Comparison of ENCODE assay signal across 1 cellular context in the genomic region with DNA sequence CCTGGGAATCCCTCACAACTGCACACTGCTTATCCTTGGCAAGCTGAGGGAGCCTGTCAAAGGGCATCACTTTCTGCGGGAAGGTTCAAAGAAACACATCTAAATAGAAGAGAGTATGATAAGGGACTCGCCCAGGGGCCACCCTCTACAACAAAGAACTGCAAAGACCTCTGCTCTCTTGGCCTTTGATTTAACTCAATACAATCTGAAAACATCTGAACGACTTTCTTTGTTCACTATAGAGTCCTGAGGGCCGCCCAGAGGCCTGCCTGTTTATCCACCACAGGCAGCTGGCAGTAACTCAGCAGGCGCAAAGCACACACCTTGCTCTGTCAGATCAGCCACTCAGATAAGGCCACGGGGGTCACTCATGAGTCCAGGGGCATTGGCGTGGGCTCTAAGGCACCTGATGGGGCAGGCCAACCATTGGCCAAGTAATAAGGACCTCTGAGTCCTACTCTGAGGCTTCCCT.
TF ChIP-seq lines count a peak whose summit lies in the region.

No MANE protein-coding gene starts in this region.

TF ChIP-seq in HepG2, 621 proteins besides CTCF, POLR2A, EP300 and RAD21 (continued from another document and continues in another):
- TF ChIP-seq ZMAT3 (CRISPR knock-in tag; conservative IDR thresholded peaks at IDR 0.05) (no peak), GATAD1 (CRISPR knock-in tag; IDR thresholded peaks at IDR 0.05) (peak; percentile 44; the same call in 1 of the 2 replicates), ZKSCAN1 (IDR thresholded peaks at IDR 0.05; ENCODE audit: low read length) (no peak), TBX3 (IDR thresholded peaks at IDR 0.05; ENCODE audit: borderline replicate concordance) (peak; percentile 52; the same call in 1 of the 2 replicates), WIZ (CRISPR knock-in tag; IDR thresholded peaks at IDR 0.05) (no peak), ZNF589 (CRISPR knock-in tag; conservative IDR thresholded peaks at IDR 0.05) (no peak), ARNT2 (CRISPR knock-in tag; IDR thresholded peaks at IDR 0.05; ENCODE audit: low read depth) (no peak), ZNF225 (CRISPR knock-in tag; IDR thresholded peaks at IDR 0.05) (no peak), RFXANK (CRISPR knock-in tag; IDR thresholded peaks at IDR 0.05) (no peak), ZBTB38 (CRISPR knock-in tag; IDR thresholded peaks at IDR 0.05) (no peak), BRD4 (CRISPR knock-in tag; IDR thresholded peaks at IDR 0.05) (no peak), ZNF484 (CRISPR knock-in tag; IDR thresholded peaks at IDR 0.05; ENCODE audit: borderline replicate concordance, low read depth) (no peak), ZFX (CRISPR knock-in tag; IDR thresholded peaks at IDR 0.05; ENCODE audit: low read depth) (peak; percentile 80), KLF12 (CRISPR knock-in tag; IDR thresholded peaks at IDR 0.05; ENCODE audit: borderline replicate concordance) (no peak), MATR3 (CRISPR knock-in tag; IDR thresholded peaks at IDR 0.05) (no peak), ZNF563 (CRISPR knock-in tag; IDR thresholded peaks at IDR 0.05) (no peak), THYN1 (CRISPR knock-in tag; IDR thresholded peaks at IDR 0.05; ENCODE audit: borderline replicate concordance, low read depth) (no peak), ATM (IDR thresholded peaks at IDR 0.05; ENCODE audit: borderline replicate concordance) (no peak), ATRX (CRISPR knock-in tag; IDR thresholded peaks at IDR 0.05; ENCODE audit: borderline replicate concordance) (no peak), TCF12 (IDR thresholded peaks at IDR 0.05) (no peak), TCF12 (CRISPR knock-in tag; IDR thresholded peaks at IDR 0.05) (no peak; the same call in none of the 2 replicates), ZNF792 (CRISPR knock-in tag; IDR thresholded peaks at IDR 0.05) (peak; percentile 51; the same call in 1 of the 2 replicates), ZZZ3 (CRISPR knock-in tag; IDR thresholded peaks at IDR 0.05; ENCODE audit: borderline replicate concordance) (no peak), MAF1 (CRISPR knock-in tag; IDR thresholded peaks at IDR 0.05; ENCODE audit: borderline replicate concordance) (no peak), ZNF557 (CRISPR knock-in tag; IDR thresholded peaks at IDR 0.05) (no peak), ZIK1 (CRISPR knock-in tag; IDR thresholded peaks at IDR 0.05; ENCODE audit: borderline replicate concordance, low read depth) (no peak), ASH2L (IDR thresholded peaks at IDR 0.05; ENCODE audit: insufficient read length, low read depth, low read length) (peak; percentile 84), SP5 (CRISPR knock-in tag; IDR thresholded peaks at IDR 0.05; ENCODE audit: borderline replicate concordance, low read depth) (peak; percentile 68; the same call in 1 of the 2 replicates), ZNF256 (CRISPR knock-in tag; conservative IDR thresholded peaks at IDR 0.05) (no peak), ZNF230 (CRISPR knock-in tag; IDR thresholded peaks at IDR 0.05) (0 out of 2 replicates have a peak, but pooled peaks have one; percentile 57), ZNF782 (CRISPR knock-in tag; IDR thresholded peaks at IDR 0.05; ENCODE audit: borderline replicate concordance) (no peak), SKI (IDR thresholded peaks at IDR 0.05; ENCODE audit: partially characterized antibody) (no peak), HNRNPLL (IDR thresholded peaks at IDR 0.05; ENCODE audit: low read depth, low read length, poor library complexity, severe bottlenecking) (no peak), ZKSCAN8 (CRISPR knock-in tag; IDR thresholded peaks at IDR 0.05; ENCODE audit: borderline replicate concordance) (peak; percentile 83; the same call in 1 of the 2 replicates)
- TF ChIP-seq, protein P1, sequence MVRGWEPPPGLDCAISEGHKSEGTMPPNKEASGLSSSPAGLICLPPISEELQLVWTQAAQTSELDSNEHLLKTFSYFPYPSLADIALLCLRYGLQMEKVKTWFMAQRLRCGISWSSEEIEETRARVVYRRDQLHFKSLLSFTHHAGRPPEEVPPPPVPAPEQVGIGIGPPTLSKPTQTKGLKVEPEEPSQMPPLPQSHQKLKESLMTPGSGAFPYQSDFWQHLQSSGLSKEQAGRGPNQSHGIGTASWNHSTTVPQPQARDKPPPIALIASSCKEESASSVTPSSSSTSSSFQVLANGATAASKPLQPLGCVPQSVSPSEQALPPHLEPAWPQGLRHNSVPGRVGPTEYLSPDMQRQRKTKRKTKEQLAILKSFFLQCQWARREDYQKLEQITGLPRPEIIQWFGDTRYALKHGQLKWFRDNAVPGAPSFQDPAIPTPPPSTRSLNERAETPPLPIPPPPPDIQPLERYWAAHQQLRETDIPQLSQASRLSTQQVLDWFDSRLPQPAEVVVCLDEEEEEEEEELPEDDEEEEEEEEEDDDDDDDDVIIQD (CRISPR knock-in tag; IDR thresholded peaks at IDR 0.05; ENCODE audit: low read depth): peak; percentile 50; the same call in 1 of the 2 replicates
- TF ChIP-seq, protein P2, sequence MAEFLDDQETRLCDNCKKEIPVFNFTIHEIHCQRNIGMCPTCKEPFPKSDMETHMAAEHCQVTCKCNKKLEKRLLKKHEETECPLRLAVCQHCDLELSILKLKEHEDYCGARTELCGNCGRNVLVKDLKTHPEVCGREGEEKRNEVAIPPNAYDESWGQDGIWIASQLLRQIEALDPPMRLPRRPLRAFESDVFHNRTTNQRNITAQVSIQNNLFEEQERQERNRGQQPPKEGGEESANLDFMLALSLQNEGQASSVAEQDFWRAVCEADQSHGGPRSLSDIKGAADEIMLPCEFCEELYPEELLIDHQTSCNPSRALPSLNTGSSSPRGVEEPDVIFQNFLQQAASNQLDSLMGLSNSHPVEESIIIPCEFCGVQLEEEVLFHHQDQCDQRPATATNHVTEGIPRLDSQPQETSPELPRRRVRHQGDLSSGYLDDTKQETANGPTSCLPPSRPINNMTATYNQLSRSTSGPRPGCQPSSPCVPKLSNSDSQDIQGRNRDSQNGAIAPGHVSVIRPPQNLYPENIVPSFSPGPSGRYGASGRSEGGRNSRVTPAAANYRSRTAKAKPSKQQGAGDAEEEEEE (CRISPR knock-in tag; IDR thresholded peaks at IDR 0.05; ENCODE audit: borderline replicate concordance): no peak
- TF ChIP-seq, protein P3, sequence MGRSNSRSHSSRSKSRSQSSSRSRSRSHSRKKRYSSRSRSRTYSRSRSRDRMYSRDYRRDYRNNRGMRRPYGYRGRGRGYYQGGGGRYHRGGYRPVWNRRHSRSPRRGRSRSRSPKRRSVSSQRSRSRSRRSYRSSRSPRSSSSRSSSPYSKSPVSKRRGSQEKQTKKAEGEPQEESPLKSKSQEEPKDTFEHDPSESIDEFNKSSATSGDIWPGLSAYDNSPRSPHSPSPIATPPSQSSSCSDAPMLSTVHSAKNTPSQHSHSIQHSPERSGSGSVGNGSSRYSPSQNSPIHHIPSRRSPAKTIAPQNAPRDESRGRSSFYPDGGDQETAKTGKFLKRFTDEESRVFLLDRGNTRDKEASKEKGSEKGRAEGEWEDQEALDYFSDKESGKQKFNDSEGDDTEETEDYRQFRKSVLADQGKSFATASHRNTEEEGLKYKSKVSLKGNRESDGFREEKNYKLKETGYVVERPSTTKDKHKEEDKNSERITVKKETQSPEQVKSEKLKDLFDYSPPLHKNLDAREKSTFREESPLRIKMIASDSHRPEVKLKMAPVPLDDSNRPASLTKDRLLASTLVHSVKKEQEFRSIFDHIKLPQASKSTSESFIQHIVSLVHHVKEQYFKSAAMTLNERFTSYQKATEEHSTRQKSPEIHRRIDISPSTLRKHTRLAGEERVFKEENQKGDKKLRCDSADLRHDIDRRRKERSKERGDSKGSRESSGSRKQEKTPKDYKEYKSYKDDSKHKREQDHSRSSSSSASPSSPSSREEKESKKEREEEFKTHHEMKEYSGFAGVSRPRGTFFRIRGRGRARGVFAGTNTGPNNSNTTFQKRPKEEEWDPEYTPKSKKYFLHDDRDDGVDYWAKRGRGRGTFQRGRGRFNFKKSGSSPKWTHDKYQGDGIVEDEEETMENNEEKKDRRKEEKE (IDR thresholded peaks at IDR 0.05): no peak
- TF ChIP-seq, protein P4, sequence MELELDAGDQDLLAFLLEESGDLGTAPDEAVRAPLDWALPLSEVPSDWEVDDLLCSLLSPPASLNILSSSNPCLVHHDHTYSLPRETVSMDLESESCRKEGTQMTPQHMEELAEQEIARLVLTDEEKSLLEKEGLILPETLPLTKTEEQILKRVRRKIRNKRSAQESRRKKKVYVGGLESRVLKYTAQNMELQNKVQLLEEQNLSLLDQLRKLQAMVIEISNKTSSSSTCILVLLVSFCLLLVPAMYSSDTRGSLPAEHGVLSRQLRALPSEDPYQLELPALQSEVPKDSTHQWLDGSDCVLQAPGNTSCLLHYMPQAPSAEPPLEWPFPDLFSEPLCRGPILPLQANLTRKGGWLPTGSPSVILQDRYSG (CRISPR knock-in tag; IDR thresholded peaks at IDR 0.05): no peak
- TF ChIP-seq, protein P5, sequence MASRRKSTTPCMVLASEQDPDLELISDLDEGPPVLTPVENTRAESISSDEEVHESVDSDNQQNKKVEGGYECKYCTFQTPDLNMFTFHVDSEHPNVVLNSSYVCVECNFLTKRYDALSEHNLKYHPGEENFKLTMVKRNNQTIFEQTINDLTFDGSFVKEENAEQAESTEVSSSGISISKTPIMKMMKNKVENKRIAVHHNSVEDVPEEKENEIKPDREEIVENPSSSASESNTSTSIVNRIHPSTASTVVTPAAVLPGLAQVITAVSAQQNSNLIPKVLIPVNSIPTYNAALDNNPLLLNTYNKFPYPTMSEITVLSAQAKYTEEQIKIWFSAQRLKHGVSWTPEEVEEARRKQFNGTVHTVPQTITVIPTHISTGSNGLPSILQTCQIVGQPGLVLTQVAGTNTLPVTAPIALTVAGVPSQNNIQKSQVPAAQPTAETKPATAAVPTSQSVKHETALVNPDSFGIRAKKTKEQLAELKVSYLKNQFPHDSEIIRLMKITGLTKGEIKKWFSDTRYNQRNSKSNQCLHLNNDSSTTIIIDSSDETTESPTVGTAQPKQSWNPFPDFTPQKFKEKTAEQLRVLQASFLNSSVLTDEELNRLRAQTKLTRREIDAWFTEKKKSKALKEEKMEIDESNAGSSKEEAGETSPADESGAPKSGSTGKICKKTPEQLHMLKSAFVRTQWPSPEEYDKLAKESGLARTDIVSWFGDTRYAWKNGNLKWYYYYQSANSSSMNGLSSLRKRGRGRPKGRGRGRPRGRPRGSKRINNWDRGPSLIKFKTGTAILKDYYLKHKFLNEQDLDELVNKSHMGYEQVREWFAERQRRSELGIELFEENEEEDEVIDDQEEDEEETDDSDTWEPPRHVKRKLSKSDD (CRISPR knock-in tag; IDR thresholded peaks at IDR 0.05; ENCODE audit: low read depth): no peak; the same call in 1 of the 2 replicates
- TF ChIP-seq, protein P6, sequence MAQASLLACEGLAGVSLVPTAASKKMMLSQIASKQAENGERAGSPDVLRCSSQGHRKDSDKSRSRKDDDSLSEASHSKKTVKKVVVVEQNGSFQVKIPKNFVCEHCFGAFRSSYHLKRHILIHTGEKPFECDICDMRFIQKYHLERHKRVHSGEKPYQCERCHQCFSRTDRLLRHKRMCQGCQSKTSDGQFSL (CRISPR knock-in tag; IDR thresholded peaks at IDR 0.05): no peak
- TF ChIP-seq, protein P7, sequence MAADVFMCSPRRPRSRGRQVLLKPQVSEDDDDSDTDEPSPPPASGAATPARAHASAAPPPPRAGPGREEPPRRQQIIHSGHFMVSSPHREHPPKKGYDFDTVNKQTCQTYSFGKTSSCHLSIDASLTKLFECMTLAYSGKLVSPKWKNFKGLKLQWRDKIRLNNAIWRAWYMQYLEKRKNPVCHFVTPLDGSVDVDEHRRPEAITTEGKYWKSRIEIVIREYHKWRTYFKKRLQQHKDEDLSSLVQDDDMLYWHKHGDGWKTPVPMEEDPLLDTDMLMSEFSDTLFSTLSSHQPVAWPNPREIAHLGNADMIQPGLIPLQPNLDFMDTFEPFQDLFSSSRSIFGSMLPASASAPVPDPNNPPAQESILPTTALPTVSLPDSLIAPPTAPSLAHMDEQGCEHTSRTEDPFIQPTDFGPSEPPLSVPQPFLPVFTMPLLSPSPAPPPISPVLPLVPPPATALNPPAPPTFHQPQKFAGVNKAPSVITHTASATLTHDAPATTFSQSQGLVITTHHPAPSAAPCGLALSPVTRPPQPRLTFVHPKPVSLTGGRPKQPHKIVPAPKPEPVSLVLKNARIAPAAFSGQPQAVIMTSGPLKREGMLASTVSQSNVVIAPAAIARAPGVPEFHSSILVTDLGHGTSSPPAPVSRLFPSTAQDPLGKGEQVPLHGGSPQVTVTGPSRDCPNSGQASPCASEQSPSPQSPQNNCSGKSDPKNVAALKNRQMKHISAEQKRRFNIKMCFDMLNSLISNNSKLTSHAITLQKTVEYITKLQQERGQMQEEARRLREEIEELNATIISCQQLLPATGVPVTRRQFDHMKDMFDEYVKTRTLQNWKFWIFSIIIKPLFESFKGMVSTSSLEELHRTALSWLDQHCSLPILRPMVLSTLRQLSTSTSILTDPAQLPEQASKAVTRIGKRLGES (CRISPR knock-in tag; IDR thresholded peaks at IDR 0.05; ENCODE audit: borderline replicate concordance): no peak
- TF ChIP-seq, protein P8, sequence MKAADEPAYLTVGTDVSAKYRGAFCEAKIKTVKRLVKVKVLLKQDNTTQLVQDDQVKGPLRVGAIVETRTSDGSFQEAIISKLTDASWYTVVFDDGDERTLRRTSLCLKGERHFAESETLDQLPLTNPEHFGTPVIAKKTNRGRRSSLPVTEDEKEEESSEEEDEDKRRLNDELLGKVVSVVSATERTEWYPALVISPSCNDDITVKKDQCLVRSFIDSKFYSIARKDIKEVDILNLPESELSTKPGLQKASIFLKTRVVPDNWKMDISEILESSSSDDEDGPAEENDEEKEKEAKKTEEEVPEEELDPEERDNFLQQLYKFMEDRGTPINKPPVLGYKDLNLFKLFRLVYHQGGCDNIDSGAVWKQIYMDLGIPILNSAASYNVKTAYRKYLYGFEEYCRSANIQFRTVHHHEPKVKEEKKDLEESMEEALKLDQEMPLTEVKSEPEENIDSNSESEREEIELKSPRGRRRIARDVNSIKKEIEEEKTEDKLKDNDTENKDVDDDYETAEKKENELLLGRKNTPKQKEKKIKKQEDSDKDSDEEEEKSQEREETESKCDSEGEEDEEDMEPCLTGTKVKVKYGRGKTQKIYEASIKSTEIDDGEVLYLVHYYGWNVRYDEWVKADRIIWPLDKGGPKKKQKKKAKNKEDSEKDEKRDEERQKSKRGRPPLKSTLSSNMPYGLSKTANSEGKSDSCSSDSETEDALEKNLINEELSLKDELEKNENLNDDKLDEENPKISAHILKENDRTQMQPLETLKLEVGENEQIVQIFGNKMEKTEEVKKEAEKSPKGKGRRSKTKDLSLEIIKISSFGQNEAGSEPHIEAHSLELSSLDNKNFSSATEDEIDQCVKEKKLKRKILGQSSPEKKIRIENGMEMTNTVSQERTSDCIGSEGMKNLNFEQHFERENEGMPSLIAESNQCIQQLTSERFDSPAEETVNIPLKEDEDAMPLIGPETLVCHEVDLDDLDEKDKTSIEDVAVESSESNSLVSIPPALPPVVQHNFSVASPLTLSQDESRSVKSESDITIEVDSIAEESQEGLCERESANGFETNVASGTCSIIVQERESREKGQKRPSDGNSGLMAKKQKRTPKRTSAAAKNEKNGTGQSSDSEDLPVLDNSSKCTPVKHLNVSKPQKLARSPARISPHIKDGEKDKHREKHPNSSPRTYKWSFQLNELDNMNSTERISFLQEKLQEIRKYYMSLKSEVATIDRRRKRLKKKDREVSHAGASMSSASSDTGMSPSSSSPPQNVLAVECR (CRISPR knock-in tag; IDR thresholded peaks at IDR 0.05; ENCODE audit: borderline replicate concordance): no peak; the same call in 1 of the 2 replicates
- TF ChIP-seq, protein P9, sequence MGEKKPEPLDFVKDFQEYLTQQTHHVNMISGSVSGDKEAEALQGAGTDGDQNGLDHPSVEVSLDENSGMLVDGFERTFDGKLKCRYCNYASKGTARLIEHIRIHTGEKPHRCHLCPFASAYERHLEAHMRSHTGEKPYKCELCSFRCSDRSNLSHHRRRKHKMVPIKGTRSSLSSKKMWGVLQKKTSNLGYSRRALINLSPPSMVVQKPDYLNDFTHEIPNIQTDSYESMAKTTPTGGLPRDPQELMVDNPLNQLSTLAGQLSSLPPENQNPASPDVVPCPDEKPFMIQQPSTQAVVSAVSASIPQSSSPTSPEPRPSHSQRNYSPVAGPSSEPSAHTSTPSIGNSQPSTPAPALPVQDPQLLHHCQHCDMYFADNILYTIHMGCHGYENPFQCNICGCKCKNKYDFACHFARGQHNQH (CRISPR knock-in tag; IDR thresholded peaks at IDR 0.05): peak; percentile 57; the same call in 1 of the 2 replicates
